1 cellular context compared by ENCODE assay signal in genomic region chr1:116570358-116571214, GRCh38.
TF ChIP-seq lines count a peak whose summit lies in the region.

TSS of gene CD58 (minus strand) at chr1:116571026. CDS start at chr1:116570972, 54 bp downstream.

TF ChIP-seq in HepG2, 621 proteins besides CTCF, POLR2A, EP300 and RAD21 (continued from another document and continues in another):
- TF ChIP-seq PRDM10 (CRISPR knock-in tag; IDR thresholded peaks at IDR 0.05; ENCODE audit: low read depth), result no peak
- TF ChIP-seq RBFOX2 (IDR thresholded peaks at IDR 0.05; ENCODE audit: low read depth, low read length), result peak; percentile 84
- TF ChIP-seq TAF15 (IDR thresholded peaks at IDR 0.05; ENCODE audit: low read depth, low read length, poor library complexity, severe bottlenecking), result no peak
- TF ChIP-seq ZFY (CRISPR knock-in tag; IDR thresholded peaks at IDR 0.05), result peak; percentile 67; the same call in 1 of the 2 replicates
- TF ChIP-seq MED8 (CRISPR knock-in tag; IDR thresholded peaks at IDR 0.05; ENCODE audit: insufficient replicate concordance), result peak; percentile 21
- peak; percentile 63 for TF ChIP-seq ZBED4 (CRISPR knock-in tag; IDR thresholded peaks at IDR 0.05; ENCODE audit: borderline replicate concordance)
- TF ChIP-seq HINFP (CRISPR knock-in tag; IDR thresholded peaks at IDR 0.05; ENCODE audit: low read depth), result peak; percentile 91
- no peak for TF ChIP-seq FOXM1 (CRISPR knock-in tag; IDR thresholded peaks at IDR 0.05)
- peak; percentile 25; the same call in 1 of the 2 replicates for TF ChIP-seq ZNF770 (CRISPR knock-in tag; IDR thresholded peaks at IDR 0.05)
- TF ChIP-seq CBFB (CRISPR knock-in tag; IDR thresholded peaks at IDR 0.05), result peak; percentile 33; the same call in 1 of the 2 replicates
- peak; percentile 44 for TF ChIP-seq HMG20B (CRISPR knock-in tag; conservative IDR thresholded peaks at IDR 0.05)
- no peak for TF ChIP-seq ZSCAN9 (CRISPR knock-in tag; IDR thresholded peaks at IDR 0.05; ENCODE audit: borderline replicate concordance)
- peak; percentile 37; the same call in 1 of the 2 replicates for TF ChIP-seq E2F1 (CRISPR knock-in tag; IDR thresholded peaks at IDR 0.05)
- no peak for TF ChIP-seq MYNN (CRISPR knock-in tag; IDR thresholded peaks at IDR 0.05; ENCODE audit: low read depth)
- TF ChIP-seq SNAPC4 (CRISPR knock-in tag; IDR thresholded peaks at IDR 0.05), result 0 out of 2 replicates have a peak, but pooled peaks have one; percentile 26
- no peak for TF ChIP-seq ZUFSP (CRISPR knock-in tag; IDR thresholded peaks at IDR 0.05; ENCODE audit: borderline replicate concordance)
- TF ChIP-seq ZNF292 (CRISPR knock-in tag; IDR thresholded peaks at IDR 0.05; ENCODE audit: borderline replicate concordance, low read depth), result no peak
- 0 out of 2 replicates have a peak, but pooled peaks have one; percentile 47 for TF ChIP-seq KIAA2018 (CRISPR knock-in tag; IDR thresholded peaks at IDR 0.05; ENCODE audit: borderline replicate concordance)
- TF ChIP-seq SPEN (CRISPR knock-in tag; IDR thresholded peaks at IDR 0.05; ENCODE audit: low read depth), result peak; percentile 27; the same call in 1 of the 2 replicates
